In the genomic region with DNA sequence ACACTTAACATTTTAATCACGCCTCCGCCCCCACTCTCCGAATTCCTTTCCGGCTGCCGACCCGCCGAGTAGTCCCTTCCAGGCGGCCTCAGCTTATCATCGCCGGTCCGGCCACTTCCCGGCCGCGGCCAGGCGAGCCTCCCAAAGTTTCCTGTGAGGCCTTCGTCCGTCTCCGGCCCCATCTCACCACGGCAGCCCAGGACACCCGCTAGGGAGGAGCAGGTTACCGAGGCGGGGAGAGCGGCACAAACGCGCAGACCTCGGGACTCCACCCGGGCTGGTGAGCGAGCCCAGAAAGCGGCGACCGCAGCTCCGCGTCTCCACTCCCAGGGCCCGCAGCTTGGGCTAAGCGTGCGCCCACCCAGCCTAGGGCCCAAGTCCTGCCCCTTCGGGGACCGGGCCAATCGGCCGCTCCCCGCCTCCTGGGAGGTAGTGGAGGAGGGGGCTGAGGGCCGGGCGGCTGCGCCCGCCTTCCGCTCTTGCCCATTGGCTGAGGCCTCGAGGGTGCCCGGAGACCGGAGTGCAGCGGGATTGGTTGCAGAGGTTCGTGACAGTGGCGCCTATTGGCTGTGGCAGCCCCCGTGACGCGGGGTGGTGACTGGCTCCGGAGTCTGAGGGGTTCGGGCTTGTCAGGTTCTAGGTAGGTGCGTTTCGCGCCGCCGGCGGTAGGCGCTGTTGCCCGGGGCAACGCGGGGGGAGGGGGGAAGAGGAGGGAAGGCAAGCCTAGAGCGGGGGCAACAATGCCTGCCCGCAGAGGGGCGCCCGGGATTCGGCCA, we compare ENCODE assay signal across 8 cellular contexts. TPM values are rescaled to one million over a fixed set of nuclear protein-coding genes. Genes with fewer than 3 reads are reported as not detected.
A peak's percentile ranks its signal among the peaks of the same experiment; 100 is the strongest.
DNase-seq lines count a peak whose midpoint lies in the region; ATAC-seq and TF ChIP-seq lines count a peak whose summit lies in the region.

No MANE protein-coding gene starts in this region.

- peaks cover 15 to 31% of the 10 kb centered on the region in 2 donors for H3K4me1 Mint-ChIP-seq in natural killer cell treated with Interleukin-12 subunit alpha and Interleukin-12 subunit beta and Interleukin-15 and Interleukin-18, amount 100 ng/mL, for 72 hours (ENCODE audit: low read depth in 2 of 2)

- TF ChIP-seq CTCF in fibroblast of pulmonary artery (IDR thresholded peaks at IDR 0.05; ENCODE audit: low read length, missing control alignments): no peak

- H3K4me2 ChIP-seq in GM23248 (ENCODE audit: unreplicated experiment): peak overlapping the region; percentile 100

- no peaks in the 10 kb centered on the region for H3K27me3 ChIP-seq in GM23248 (replicated peaks; ENCODE audit: insufficient read depth)

- H3K36me3 ChIP-seq in GM23248 (ENCODE audit: low read depth): no peaks in the 10 kb centered on the region

- peak overlapping the region; percentile 99 for H3K27ac ChIP-seq in GM23248

- DNase-seq in EL: peak; percentile 99
- DNase-seq in GM23248: peak; percentile 100
- peak; percentile 99 for DNase-seq in Kasumi-1 (lab: John Stamatoyannopoulos, UW)
- peak; percentile 96 for DNase-seq in RPMI8226
- peak; percentile 93 for DNase-seq in activated effector memory CD4-positive, alpha-beta T cell treated with Interleukin-2 at 50 U/mL for 16 hours
- peak; percentile 99 for DNase-seq in fibroblast of pulmonary artery (ENCODE audit: low read depth)
- peak; percentile 99 for DNase-seq in natural killer cell treated with Interleukin-12 subunit alpha and Interleukin-12 subunit beta and Interleukin-15 and Interleukin-18, amount 100 ng/mL, for 72 hours (ENCODE audit: low spot score)
- peak; percentile 97 for DNase-seq in stimulated activated naive CD8-positive, alpha-beta T cell treated with anti-CD3 and anti-CD28 coated beads, Interleukin-15, Interleukin-2, amounts not matched to agents 100 U/mL and 50 U/mL, for 24 hours

- in situ Hi-C loops in GM23248 (cut with MboI): no loop called here

- peak overlapping the region; percentile 97 for H3K4me3 Mint-ChIP-seq in natural killer cell treated with Interleukin-12 subunit alpha and Interleukin-12 subunit beta and Interleukin-15 and Interleukin-18, amount 100 ng/mL, for 72 hours

- H3K9me2 ChIP-seq in GM23248 (ENCODE audit: insufficient read depth): no peaks in the 10 kb centered on the region

- peaks cover 41% of the 10 kb centered on the region for H3K4me1 ChIP-seq in GM23248 (ENCODE audit: insufficient read depth)

- H3K9me3 Mint-ChIP-seq in natural killer cell treated with Interleukin-12 subunit alpha and Interleukin-12 subunit beta and Interleukin-15 and Interleukin-18, amount 100 ng/mL, for 72 hours: no peaks in the 10 kb centered on the region

- H3K36me3 Mint-ChIP-seq in natural killer cell treated with Interleukin-12 subunit alpha and Interleukin-12 subunit beta and Interleukin-15 and Interleukin-18, amount 100 ng/mL, for 72 hours: no peaks in the 10 kb centered on the region

- 1 to 2% methylated on average over 48 to 51 of the region's 72 CpGs for WGBS in GM23248 (ENCODE audit: low coverage in 1 of 2, low lambda C conversion rate in 2 of 2, missing lambda C conversion rate in 2 of 2), 2 experiments

- ATAC-seq in natural killer cell treated with Interleukin-12 subunit alpha and Interleukin-12 subunit beta and Interleukin-15 and Interleukin-18, amount 100 ng/mL, for 72 hours: peak; percentile 98
- ATAC-seq in stimulated activated naive CD8-positive, alpha-beta T cell treated with anti-CD3 and anti-CD28 coated beads, Interleukin-15, Interleukin-2, amounts not matched to agents 100 U/mL and 50 U/mL, for 24 hours: peak; percentile 98

- no peaks in the 10 kb centered on the region for H3K9me3 ChIP-seq in GM23248 (ENCODE audit: low read depth)

- H3K27me3 Mint-ChIP-seq in natural killer cell treated with Interleukin-12 subunit alpha and Interleukin-12 subunit beta and Interleukin-15 and Interleukin-18, amount 100 ng/mL, for 72 hours: peaks cover 0 to 4% of the 10 kb centered on the region in 2 donors

- peak overlapping the region; percentile 99 for H3K9ac ChIP-seq in GM23248

- H4K20me1 ChIP-seq in GM23248 (ENCODE audit: insufficient read depth): no peaks in the 10 kb centered on the region

- H3K27ac Mint-ChIP-seq in natural killer cell treated with Interleukin-12 subunit alpha and Interleukin-12 subunit beta and Interleukin-15 and Interleukin-18, amount 100 ng/mL, for 72 hours: peak overlapping the region; percentile 75 to 85

- H3K4me3 ChIP-seq in GM23248 (peak overlapping the region; percentile 96), fibroblast of pulmonary artery (replicated peaks; ENCODE audit: low read depth, low read length) (peak overlapping the region; percentile 68)

- H3F3A ChIP-seq in GM23248 (ENCODE audit: insufficient read depth): peaks cover 21% of the 10 kb centered on the region

- H2AFZ ChIP-seq in GM23248: peak overlapping the region; percentile 87

- peaks cover 44% of the 10 kb centered on the region for H3K79me2 ChIP-seq in GM23248 (ENCODE audit: insufficient read depth)

RNA-seq across cellular contexts. Expression of gene FER, which starts 0.8 kb away (rescaled TPM):
- total RNA-seq in GM23248 (2014; rRNA removed; shearing (Covaris generic)): 16.6 and 26.8 TPM in 2 replicates
- 24.9 and 26.1 TPM in 2 replicates for polyA plus RNA-seq in GM23248 (2016; fragmentation: Nextera tagmentation; extraction: Ambion mirVana)
- 10 to 100 TPM; 13.4 to 22.1 TPM for total RNA-seq in natural killer cell treated with Interleukin-12 subunit alpha and Interleukin-12 subunit beta and Interleukin-15 and Interleukin-18, amount 100 ng/mL, for 72 hours

Comparison
In these comparisons a context has a peak if more than half of its experiments do, and no peak if none do; other contexts are left out.
1. Peak in every context shown above with its lines: DNase-seq, ATAC-seq, H3K4me3 ChIP-seq and H3K27ac ChIP-seq.